Comparison of ENCODE assay signal across 19 cellular contexts in the genomic region with DNA sequence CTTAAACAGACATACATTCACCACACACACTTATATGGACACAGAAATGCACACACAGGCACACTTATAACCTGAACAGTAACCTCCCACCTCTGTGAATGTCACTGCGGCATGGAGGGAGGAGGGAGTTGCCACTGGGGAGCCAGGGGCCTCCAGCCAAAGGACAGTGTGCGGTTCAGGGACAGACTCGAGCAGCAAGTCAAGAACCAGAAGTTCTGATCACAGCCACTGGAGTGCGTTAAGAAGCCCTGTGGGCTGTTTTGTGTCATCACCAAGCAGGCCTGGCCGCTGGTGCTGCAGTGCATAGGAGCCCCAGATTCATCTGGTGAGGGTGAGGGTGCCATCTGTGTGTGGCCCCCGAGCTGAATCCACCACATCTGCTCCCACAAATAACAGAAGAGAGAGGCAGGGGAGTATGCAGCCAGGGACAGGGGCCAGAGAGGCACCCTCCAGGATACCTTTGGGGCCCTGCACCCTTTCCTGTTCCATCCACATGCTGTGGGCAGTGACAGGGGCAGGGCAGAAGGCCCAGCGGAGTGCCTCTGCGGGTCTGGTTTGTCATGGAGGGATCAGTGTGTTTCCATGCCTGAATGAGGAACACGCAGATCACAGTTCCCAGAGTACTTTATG. TPM values are rescaled to one million over a fixed set of nuclear protein-coding genes. Genes with fewer than 3 reads are reported as not detected.
"Had no signal": no experiment of that assay in that cellular context is flagged by ENCODE, and none has a peak within 500 bp of the region (broad histone marks: within the 10 kb centered on the region; RNA-seq: fewer than 3 reads in every experiment).

No MANE protein-coding gene starts in this region.

- H3K27me3 ChIP-seq: ovary, tibial nerve had no signal

- H3K36me3 ChIP-seq: ovary, tibial nerve had no signal

- H3K9me3 ChIP-seq: ovary, tibial nerve had no signal

- DNase-seq: activated CD4-positive, alpha-beta T cell treated with anti-CD3 and anti-CD28 coated beads for 36 hours; activated CD4-positive, CD25-positive, alpha-beta regulatory T cell; activated CD8-positive, alpha-beta memory T cell treated with anti-CD3 and anti-CD28 coated beads, Interleukin-2, amount 10 ng/mL, durations not matched to agents 7 days and 5 days; activated CD8-positive, alpha-beta T cell treated with anti-CD3 and anti-CD28 coated beads, Interleukin-2, amount 10 ng/mL, durations not matched to agents 7 days and 5 days; activated naive CD8-positive, alpha-beta T cell treated with anti-CD3 and anti-CD28 coated beads, Interleukin-2, amount 50 U/mL, for 24 hours; activated T-cell treated with anti-CD3 and anti-CD28 coated beads, Interleukin-2, amount 50 U/mL, for 48 hours; amygdala; central memory CD4-positive, alpha-beta T cell; foreskin fibroblast; naive B cell; nephron progenitor cell; ovary; stimulated activated naive CD4-positive, alpha-beta T cell; T-cell had no signal

- H3K27ac ChIP-seq: ovary, tibial nerve had no signal

- ATAC-seq: activated CD4-positive, alpha-beta T cell treated with anti-CD3 and anti-CD28 coated beads for 36 hours; activated CD8-positive, alpha-beta memory T cell treated with anti-CD3 and anti-CD28 coated beads, Interleukin-2, amount 10 ng/mL, durations not matched to agents 7 days and 5 days; activated CD8-positive, alpha-beta T cell treated with anti-CD3 and anti-CD28 coated beads, Interleukin-2, amount 10 ng/mL, durations not matched to agents 7 days and 5 days; activated naive CD8-positive, alpha-beta T cell treated with anti-CD3 and anti-CD28 coated beads, Interleukin-2, amount 50 U/mL, for 24 hours; esophagus mucosa; T-cell had no signal

- H3K4me1 ChIP-seq: tibial nerve had no signal

- H3K4me3 ChIP-seq: ovary, tibial nerve had no signal

RNA-seq across cellular contexts. Expression of gene SYNDIG1, which starts 20.3 kb away (rescaled TPM):
- total RNA-seq: activated CD4-positive, alpha-beta T cell treated with anti-CD3 and anti-CD28 coated beads for 36 hours; activated CD8-positive, alpha-beta memory T cell treated with anti-CD3 and anti-CD28 coated beads, Interleukin-2, amount 10 ng/mL, durations not matched to agents 7 days and 5 days; activated CD8-positive, alpha-beta T cell treated with anti-CD3 and anti-CD28 coated beads, Interleukin-2, amount 10 ng/mL, durations not matched to agents 7 days and 5 days; activated T-helper 2 cell treated with anti-CD3 and anti-CD28 coated beads, Interferon-gamma antibody, Interleukin-2, Interleukin-4, amounts not matched to agents 10 μg/mL and 5 μg/mL and 100 μg/mL, durations not matched to agents 14 hours and 24 hours and 36 hours; dermis microvascular lymphatic vessel endothelial cell; T-cell; T-helper 2 cell treated with Interferon-gamma antibody and Interleukin-4, amounts not matched to agents 100 ng/mL and 5 ng/mL, for 36 hours had no signal
